In the genomic region with DNA sequence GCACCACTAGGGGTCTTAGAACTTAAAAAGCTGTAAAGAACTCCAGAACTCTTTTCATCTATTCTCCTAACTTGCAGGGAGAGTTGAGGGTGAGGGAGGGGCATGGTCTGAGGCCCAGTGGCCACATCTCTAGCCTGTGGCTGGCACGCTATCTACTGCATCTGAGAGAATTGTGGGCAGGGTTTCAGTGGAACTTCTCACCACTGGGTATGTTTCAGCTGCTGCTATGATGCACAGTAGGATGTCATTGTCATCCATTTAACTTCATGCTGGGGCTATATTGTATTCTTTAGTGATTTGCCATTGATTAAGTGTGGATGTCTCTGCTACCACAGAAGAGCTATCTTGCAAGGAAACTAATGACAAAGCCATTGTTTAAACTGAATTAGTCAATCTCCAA, we compare ENCODE assay signal across 23 cellular contexts.
"Had no signal": no experiment of that assay in that cellular context is flagged by ENCODE, and none has a peak within 500 bp of the region (broad histone marks: within the 10 kb centered on the region; RNA-seq: fewer than 3 reads in every experiment).

No MANE protein-coding gene starts in this region.

- H3K4me3 ChIP-seq: coronary artery, gastroesophageal sphincter, mucosa of descending colon, tibial nerve had no signal

- DNase-seq: activated B cell treated with CpG ODN at 0.5 μM for 24 hours; activated CD4-positive, alpha-beta T cell treated with anti-CD3 and anti-CD28 coated beads for 4 hours; activated CD4-positive, alpha-beta T cell treated with anti-CD3 and anti-CD28 coated beads, Interleukin-2, amount 50 U/mL, for 48 hours; activated effector memory CD4-positive, alpha-beta T cell treated with Interleukin-2 at 50 U/mL for 16 hours; activated naive CD4-positive, alpha-beta T cell treated with anti-CD3 and anti-CD28 coated beads for 36 hours; activated naive CD8-positive, alpha-beta T cell treated with anti-CD3 and anti-CD28 coated beads, Interleukin-2, amount 10 ng/mL, durations not matched to agents 7 days and 5 days; activated T-cell treated with anti-CD3 and anti-CD28 coated beads, Interleukin-2, amount 50 U/mL, for 48 hours; amygdala; cerebellar nuclear complex; head of caudate nucleus; hypothalamus; left colon; mucosa of descending colon; nephron progenitor cell; retina; stimulated activated CD4-positive, alpha-beta T cell treated with anti-CD3 and anti-CD28 coated beads, Interleukin-4, amount 100 ng/mL, for 24 hours; stimulated activated naive CD8-positive, alpha-beta T cell treated with anti-CD3 and anti-CD28 coated beads, Interleukin-15, amount 100 ng/mL, for 72 hours; T-helper 9 cell had no signal

- H3K27ac Mint-ChIP-seq: activated B cell treated with CpG ODN at 0.5 μM for 24 hours; activated naive CD4-positive, alpha-beta T cell treated with anti-CD3 and anti-CD28 coated beads for 36 hours; activated naive CD8-positive, alpha-beta T cell treated with anti-CD3 and anti-CD28 coated beads, Interleukin-2, amount 10 ng/mL, durations not matched to agents 7 days and 5 days; memory B cell; nephron progenitor cell had no signal

- H3K27me3 Mint-ChIP-seq: activated B cell treated with CpG ODN at 0.5 μM for 24 hours; activated naive CD8-positive, alpha-beta T cell treated with anti-CD3 and anti-CD28 coated beads, Interleukin-2, amount 10 ng/mL, durations not matched to agents 7 days and 5 days; memory B cell; stimulated activated naive CD8-positive, alpha-beta T cell treated with anti-CD3 and anti-CD28 coated beads, Interleukin-15, amount 100 ng/mL, for 72 hours had no signal

- ATAC-seq: gastroesophageal sphincter; left colon; mucosa of descending colon; stimulated activated naive CD8-positive, alpha-beta T cell treated with anti-CD3 and anti-CD28 coated beads, Interleukin-15, amount 100 ng/mL, for 72 hours had no signal

- H3K27ac ChIP-seq: coronary artery, epithelial cell of prostate, gastroesophageal sphincter, tibial nerve had no signal

- H3K4me3 Mint-ChIP-seq: activated B cell treated with CpG ODN at 0.5 μM for 24 hours; activated naive CD4-positive, alpha-beta T cell treated with anti-CD3 and anti-CD28 coated beads for 36 hours; activated naive CD8-positive, alpha-beta T cell treated with anti-CD3 and anti-CD28 coated beads, Interleukin-2, amount 10 ng/mL, durations not matched to agents 7 days and 5 days; memory B cell; nephron progenitor cell; stimulated activated naive CD8-positive, alpha-beta T cell treated with anti-CD3 and anti-CD28 coated beads, Interleukin-15, amount 100 ng/mL, for 72 hours had no signal

- H3K9me3 Mint-ChIP-seq: activated B cell treated with CpG ODN at 0.5 μM for 24 hours; activated naive CD4-positive, alpha-beta T cell treated with anti-CD3 and anti-CD28 coated beads for 36 hours; activated naive CD8-positive, alpha-beta T cell treated with anti-CD3 and anti-CD28 coated beads, Interleukin-2, amount 10 ng/mL, durations not matched to agents 7 days and 5 days; nephron progenitor cell; stimulated activated naive CD8-positive, alpha-beta T cell treated with anti-CD3 and anti-CD28 coated beads, Interleukin-15, amount 100 ng/mL, for 72 hours had no signal

- H3K9me3 ChIP-seq: gastroesophageal sphincter, mucosa of descending colon, tibial nerve had no signal

- H3K27me3 ChIP-seq: gastroesophageal sphincter, tibial nerve had no signal
